ENCODE assay signal across 18 cellular contexts in the genomic region with DNA sequence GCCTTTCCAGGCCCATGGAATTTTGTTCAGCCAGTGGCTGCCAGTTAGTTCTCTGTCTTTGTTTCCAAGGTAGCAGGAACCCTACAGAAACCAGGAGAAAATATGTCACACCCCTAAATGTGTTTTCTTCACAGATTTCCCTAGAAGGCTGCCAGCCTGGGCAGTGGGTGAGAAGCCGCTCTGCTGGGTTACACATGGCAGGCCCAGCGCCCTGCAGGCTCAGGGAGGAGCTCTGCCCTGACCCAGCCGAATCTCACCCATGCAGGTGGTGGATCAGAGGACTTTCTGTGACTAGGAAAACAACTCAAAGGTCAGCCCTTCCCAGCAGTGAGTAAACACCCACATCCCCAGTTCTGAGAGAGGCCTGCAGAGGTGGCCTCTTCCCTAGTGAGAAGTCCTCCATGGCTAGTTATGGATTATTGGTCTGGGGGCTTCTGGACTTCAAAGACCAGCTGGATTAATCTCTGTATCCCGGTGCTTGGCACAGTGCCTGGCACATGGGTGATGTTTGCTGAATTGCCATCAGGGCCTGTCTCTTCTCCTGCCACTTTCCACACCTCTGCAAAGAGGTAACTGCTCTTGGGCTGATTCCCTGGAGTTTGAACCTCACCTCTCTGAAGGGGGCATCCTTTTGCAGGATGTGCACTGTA. TPM values are rescaled to one million over a fixed set of nuclear protein-coding genes. Genes with fewer than 3 reads are reported as not detected.
DNase-seq lines count a peak whose midpoint lies in the region; ATAC-seq and TF ChIP-seq lines count a peak whose summit lies in the region.
"Had no signal": no experiment of that assay in that cellular context is flagged by ENCODE, and none has a peak within 500 bp of the region (broad histone marks: within the 10 kb centered on the region; RNA-seq: fewer than 3 reads in every experiment).

No MANE protein-coding gene starts in this region.

- no peaks in the 10 kb centered on the region for H3K79me2 ChIP-seq in PC-3 (ENCODE audit: low read length)
- no peaks in the 10 kb centered on the region for H3K79me2 ChIP-seq in neural progenitor cell (ENCODE audit: low read depth)

- H3K36me3 ChIP-seq in PC-3 (ENCODE audit: low read depth, low read length) = no peaks in the 10 kb centered on the region
- H3K36me3 ChIP-seq in duodenal mucosa (ENCODE audit: control insufficient read depth in 1 of 2, insufficient read depth in 2 of 2, low read length in 2 of 2) = no peaks in the 10 kb centered on the region
- no peaks in the 10 kb centered on the region for H3K36me3 ChIP-seq in neural progenitor cell
- H3K36me3 ChIP-seq: BLaER1, breast epithelium, left lung, right atrium auricular region had no signal

- H2AFZ ChIP-seq in PC-3 (ENCODE audit: low read length) (no peak overlapping the region), neural progenitor cell (replicated peaks) (peak overlapping the region; percentile 39)

- H3K4me3 Mint-ChIP-seq in neural progenitor cell = no peak overlapping the region
- no peak overlapping the region for H3K4me3 Mint-ChIP-seq in activated CD4-positive, alpha-beta T cell treated with anti-CD3 and anti-CD28 coated beads for 36 hours
- H3K4me3 Mint-ChIP-seq: effector memory CD8-positive, alpha-beta T cell; nephron had no signal

- intact Hi-C loops in PC-3 (cut with micrococcal nuclease) = no loop called here
- intact Hi-C loops in activated CD4-positive, alpha-beta T cell treated with anti-CD3 and anti-CD28 coated beads for 36 hours (cut with DNase I, micrococcal nuclease) = no loop called here

- ATAC-seq in PC-3 (peak; percentile 48), GM21381 (IDR thresholded peaks at IDR 0.05; ENCODE audit: unreplicated experiment) (no peak)
- no peak for ATAC-seq in activated CD4-positive, alpha-beta T cell treated with anti-CD3 and anti-CD28 coated beads for 36 hours
- ATAC-seq: effector memory CD8-positive, alpha-beta T cell; left lung had no signal

- POLR2A ChIA-PET in GM10248 (lab: Yijun Ruan, JAX) = no interaction called here
- POLR2A ChIA-PET in PC-3 (lab: Charles Lee; ENCODE audit: unreplicated experiment) = no interaction called here
- POLR2A ChIA-PET in activated CD4-positive, alpha-beta T cell treated with anti-CD3 and anti-CD28 coated beads for 36 hours (lab: Charles Lee) = no interaction called here

- H3K9ac ChIP-seq in PC-3 (ENCODE audit: low read length) = no peak overlapping the region
- H3K9ac ChIP-seq in duodenal mucosa (ENCODE audit: low read depth in 1 of 2, low read length in 2 of 2) = peak overlapping the region in 1 of 2 donors; percentile 2
- no peak overlapping the region for H3K9ac ChIP-seq in neural progenitor cell
- H3K9ac ChIP-seq: BLaER1 had no signal

- H3K27me3 ChIP-seq in PC-3 (ENCODE audit: low read length) = no peaks in the 10 kb centered on the region
- no peaks in the 10 kb centered on the region for H3K27me3 ChIP-seq in duodenal mucosa (ENCODE audit: control insufficient read depth in 1 of 2, insufficient read depth in 2 of 2, low read length in 2 of 2)
- no peaks in the 10 kb centered on the region for H3K27me3 ChIP-seq in neural progenitor cell
- H3K27me3 ChIP-seq: BLaER1, breast epithelium, left lung, right atrium auricular region had no signal

- H3K9me3 ChIP-seq in PC-3 (ENCODE audit: low read length) = no peaks in the 10 kb centered on the region
- no peaks in the 10 kb centered on the region for H3K9me3 ChIP-seq in duodenal mucosa (ENCODE audit: control insufficient read depth in 1 of 2, low read length in 2 of 2)
- H3K9me3 ChIP-seq in neural progenitor cell (ENCODE audit: low read depth) = no peaks in the 10 kb centered on the region
- H3K9me3 ChIP-seq: BLaER1, breast epithelium, left lung, right atrium auricular region had no signal

- H3K4me1 Mint-ChIP-seq in neural progenitor cell = peaks cover 14% of the 10 kb centered on the region
- H3K4me1 Mint-ChIP-seq in activated CD4-positive, alpha-beta T cell treated with anti-CD3 and anti-CD28 coated beads for 36 hours = peaks cover 4% of the 10 kb centered on the region
- H3K4me1 Mint-ChIP-seq: nephron had no signal

- H3K27ac ChIP-seq in PC-3 (ENCODE audit: low read length) (no peak overlapping the region), duodenal mucosa (ENCODE audit: low read depth, low read length) (peak overlapping the region; percentile 82), neural progenitor cell (no peak overlapping the region)
- H3K27ac ChIP-seq: BLaER1, breast epithelium, left lung, right atrium auricular region had no signal

- H3K4me3 ChIP-seq in PC-3 (ENCODE audit: low read length) (no peak overlapping the region), duodenal mucosa (ENCODE audit: low read depth in 1 of 2, low read length in 2 of 2) (peak overlapping the region in 1 of 2 donors; percentile 38), neural progenitor cell (no peak overlapping the region), foreskin fibroblast (ENCODE audit: low read depth in 1 of 2, low read length in 2 of 2) (no peak overlapping the region)
- H3K4me3 ChIP-seq: BLaER1, breast epithelium, K562, left lung, right atrium auricular region had no signal

- TF ChIP-seq CTCF in GM10248 (IDR thresholded peaks at IDR 0.05; ENCODE audit: control extremely low read depth, extremely low read depth, low read depth, missing control alignments) (no peak), PC-3 (conservative IDR thresholded peaks at IDR 0.05; ENCODE audit: low read depth, low read length) (no peak), neural progenitor cell (IDR thresholded peaks at IDR 0.05) (no peak), foreskin fibroblast (IDR thresholded peaks at IDR 0.05; ENCODE audit: low read depth, low read length) (no peak)

- no peaks in the 10 kb centered on the region for H3K9me2 ChIP-seq in PC-3 (replicated peaks; ENCODE audit: low read length)

- H3K4me1 ChIP-seq in PC-3 (ENCODE audit: insufficient read depth, low read length) = no peaks in the 10 kb centered on the region
- peaks cover 9 to 20% of the 10 kb centered on the region in 2 donors for H3K4me1 ChIP-seq in duodenal mucosa (ENCODE audit: control insufficient read depth in 1 of 2, insufficient read depth in 2 of 2, low read length in 2 of 2)
- H3K4me1 ChIP-seq in neural progenitor cell = no peaks in the 10 kb centered on the region
- H3K4me1 ChIP-seq: breast epithelium, left lung, right atrium auricular region had no signal

- BruUV-seq in PC-3 (replicated peaks; lab: Mats Ljungman, UMichigan) = no TSS peak

- CTCF ChIA-PET in GM10248 (lab: Yijun Ruan, JAX) = interaction anchor here (1.4 to 4.5 kb wide), 2 partner anchors 8 to 84 kb away, joined by 3 to 31 read pairs; no protein-coding TSS in a partner anchor
- CTCF ChIA-PET in PC-3 (lab: Charles Lee) = no interaction called here
- CTCF ChIA-PET in activated CD4-positive, alpha-beta T cell treated with anti-CD3 and anti-CD28 coated beads for 36 hours (lab: Charles Lee) = interaction anchor here (0.8 to 1.0 kb wide), 2 partner anchors 8 to 146 kb away, joined by 5 to 8 read pairs; no protein-coding TSS in a partner anchor

- peak; percentile 2 for DNase-seq in GM10248 (ENCODE audit: extremely low spot score)
- DNase-seq in PC-3 = peak; percentile 9
- no peak for DNase-seq in neural progenitor cell (ENCODE audit: low spot score)
- DNase-seq in foreskin fibroblast = no peak
- DNase-seq in activated CD4-positive, alpha-beta T cell treated with anti-CD3 and anti-CD28 coated beads for 36 hours = no peak
- no peak for DNase-seq in CD1c-positive myeloid dendritic cell (ENCODE audit: extremely low spot score)
- DNase-seq: activated naive CD4-positive, alpha-beta T cell treated with Interleukin-2 at 50 U/mL for 16 hours; DMS153; effector memory CD8-positive, alpha-beta T cell; left lung; NCI-H1048 had no signal

- H3F3A ChIP-seq in PC-3 (ENCODE audit: low read length, unreplicated experiment) (no peaks in the 10 kb centered on the region), neural progenitor cell (ENCODE audit: low read depth) (no peaks in the 10 kb centered on the region)

- H3K4me2 ChIP-seq in PC-3 (ENCODE audit: low read length) = no peak overlapping the region
- no peak overlapping the region for H3K4me2 ChIP-seq in neural progenitor cell
- H3K4me2 ChIP-seq: BLaER1 had no signal

- H3K27me3 Mint-ChIP-seq in neural progenitor cell (ENCODE audit: insufficient read depth, low read depth) = peaks cover 7% of the 10 kb centered on the region
- H3K27me3 Mint-ChIP-seq in activated CD4-positive, alpha-beta T cell treated with anti-CD3 and anti-CD28 coated beads for 36 hours = no peaks in the 10 kb centered on the region

- no peak overlapping the region for H3K27ac Mint-ChIP-seq in neural progenitor cell
- H3K27ac Mint-ChIP-seq in activated CD4-positive, alpha-beta T cell treated with anti-CD3 and anti-CD28 coated beads for 36 hours = no peak overlapping the region
- H3K27ac Mint-ChIP-seq: effector memory CD8-positive, alpha-beta T cell had no signal

- H3K9me3 Mint-ChIP-seq in neural progenitor cell = no peaks in the 10 kb centered on the region
- H3K9me3 Mint-ChIP-seq in activated CD4-positive, alpha-beta T cell treated with anti-CD3 and anti-CD28 coated beads for 36 hours (ENCODE audit: low read depth) = no peaks in the 10 kb centered on the region
- H3K9me3 Mint-ChIP-seq: effector memory CD8-positive, alpha-beta T cell; nephron had no signal

- H3K36me3 Mint-ChIP-seq in neural progenitor cell = peaks cover 4% of the 10 kb centered on the region
- H3K36me3 Mint-ChIP-seq in activated CD4-positive, alpha-beta T cell treated with anti-CD3 and anti-CD28 coated beads for 36 hours (ENCODE audit: low read depth) = no peaks in the 10 kb centered on the region

- no peaks in the 10 kb centered on the region for H4K20me1 ChIP-seq in PC-3 (ENCODE audit: low read length)
- no peaks in the 10 kb centered on the region for H4K20me1 ChIP-seq in neural progenitor cell (ENCODE audit: low read depth)
- H4K20me1 ChIP-seq: BLaER1 had no signal

RNA-seq across cellular contexts. Expression of gene BDH1, which starts 34.7 kb away (rescaled TPM):
- total RNA-seq in PC-3 (2014; rRNA removed) (10.6 and 14.1 TPM in 2 replicates), neural progenitor cell (ENCODE audit: low replicate concordance) (14.1 and 19.4 TPM in 2 replicates)
- total RNA-seq in activated CD4-positive, alpha-beta T cell treated with anti-CD3 and anti-CD28 coated beads for 36 hours = 10 to 100 TPM; 84.9 to 85.1 TPM

Comparison
In these comparisons a context has a peak if more than half of its experiments do, and no peak if none do; other contexts are left out.
1. DNase-seq: peak in GM10248 (single experiment) and PC-3 (single experiment); none in neural progenitor cell (single experiment), foreskin fibroblast (0 of 2), activated CD4-positive, alpha-beta T cell treated with anti-CD3 and anti-CD28 coated beads for 36 hours (single experiment) and CD1c-positive myeloid dendritic cell (single experiment).